In the genomic region with DNA sequence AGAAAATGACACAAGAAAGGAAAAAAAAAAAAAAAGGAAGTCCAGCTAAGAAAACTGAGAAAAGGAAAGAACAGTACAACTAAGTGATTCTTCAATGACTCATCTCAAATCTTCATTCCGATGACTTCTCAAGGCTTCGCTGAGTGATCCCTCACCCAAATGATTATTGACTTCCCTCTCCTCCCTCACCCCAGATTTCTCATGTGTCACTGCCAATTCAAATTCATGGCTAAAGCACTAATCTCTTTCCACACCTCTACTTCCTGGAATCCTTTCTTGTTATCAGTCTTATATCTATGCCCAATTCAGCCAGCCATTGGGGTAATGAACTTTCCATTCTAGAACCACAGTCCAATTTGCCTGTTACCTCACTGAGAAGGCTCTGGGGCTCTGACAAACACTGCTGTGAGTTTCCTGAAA, we compare ENCODE assay signal across 9 cellular contexts. TPM values are rescaled to one million over a fixed set of nuclear protein-coding genes. Genes with fewer than 3 reads are reported as not detected.
DNase-seq lines count a peak whose midpoint lies in the region; ATAC-seq, FAIRE-seq and TF ChIP-seq lines count a peak whose summit lies in the region.
"Had no signal": no experiment of that assay in that cellular context is flagged by ENCODE, and none has a peak within 500 bp of the region (broad histone marks: within the 10 kb centered on the region; RNA-seq: fewer than 3 reads in every experiment).

No MANE protein-coding gene starts in this region.

- no peak for TF ChIP-seq EP300 in A549 (IDR thresholded peaks at IDR 0.05)

- no peak for FAIRE-seq in A549 (lab: Jason Lieb, UNC)

- TF ChIP-seq POLR2A in A549 (IDR thresholded peaks at IDR 0.05; ENCODE audit: low read length): no peak

- TF ChIP-seq CTCF in A549 (IDR thresholded peaks at IDR 0.05) (no peak), brain microvascular endothelial cell (IDR thresholded peaks at IDR 0.05; ENCODE audit: low read depth, low read length, missing control alignments) (no peak)

- ATAC-seq in A549 (peak; percentile 56 to 59; a peak in 4 of 6 replicates), GM19455 (IDR thresholded peaks at IDR 0.05; ENCODE audit: unreplicated experiment) (peak; percentile 61), HG03439 (IDR thresholded peaks at IDR 0.05; ENCODE audit: unreplicated experiment) (peak; percentile 63), right cardiac atrium (no peak)

- intact Hi-C loops in right cardiac atrium (cut with DNase I): no loop called here

- no peak overlapping the region for H3K4me3 ChIP-seq in A549
- H3K4me3 ChIP-seq in brain microvascular endothelial cell (ENCODE audit: low read depth, low read length): no peak overlapping the region
- no peak overlapping the region for H3K4me3 ChIP-seq in right cardiac atrium (ENCODE audit: low read length)
- H3K4me3 ChIP-seq: thoracic aorta had no signal

- 6% methylated on average over 2 of the region's 2 CpGs for WGBS in A549 (ENCODE audit: missing lambda C conversion rate)
- 70% methylated on average over 2 of the region's 2 CpGs for WGBS in right cardiac atrium

- CTCF ChIA-PET in A549 (lab: Yijun Ruan, JAX): no interaction called here

- H3K27me3 ChIP-seq in brain microvascular endothelial cell (replicated peaks) (no peaks in the 10 kb centered on the region), right cardiac atrium (ENCODE audit: control insufficient read depth, insufficient read depth) (no peaks in the 10 kb centered on the region)

- no peak for TF ChIP-seq RAD21 in A549 (conservative IDR thresholded peaks at IDR 0.05 in 1 of 2, IDR thresholded peaks at IDR 0.05 in 1 of 2)

- H3K9me3 ChIP-seq in A549: peaks cover 8% of the 10 kb centered on the region; the same call in 1 of the 3 replicates
- peaks cover 2% of the 10 kb centered on the region for H3K9me3 ChIP-seq in right cardiac atrium (ENCODE audit: control insufficient read depth, low read length)
- H3K9me3 ChIP-seq: thoracic aorta had no signal

- no peaks in the 10 kb centered on the region for H3K36me3 ChIP-seq in brain microvascular endothelial cell (replicated peaks)
- H3K36me3 ChIP-seq: thoracic aorta had no signal

- H3K4me2 ChIP-seq in A549: peak overlapping the region; percentile 33; the same call in 2 of the 3 replicates

- POLR2A ChIA-PET in A549 (lab: Yijun Ruan, JAX): no interaction called here

- in situ Hi-C loops in brain microvascular endothelial cell (cut with HindIII; ENCODE audit: low pct_ligation_motif_present, low sequenced_read_pairs): no loop called here

- H3K27ac ChIP-seq in A549 (peak overlapping the region in 1 of 2 experiments; percentile 11; a peak in 3 of 6 replicates), brain microvascular endothelial cell (peak overlapping the region; percentile 34), right cardiac atrium (ENCODE audit: low read length) (no peak overlapping the region)
- H3K27ac ChIP-seq: thoracic aorta had no signal

- H3K4me1 ChIP-seq in A549 (peaks cover 11% of the 10 kb centered on the region; the same call in 2 of the 3 replicates), right cardiac atrium (ENCODE audit: control insufficient read depth, insufficient read depth, low read length) (no peaks in the 10 kb centered on the region)

- peak; percentile 10 to 47 for DNase-seq in A549 (ENCODE audit: low read depth in 1 of 2, low spot score in 1 of 2)
- peak; percentile 46 for DNase-seq in brain microvascular endothelial cell
- no peak for DNase-seq in NCI-H345 (lab: John Stamatoyannopoulos, UW)
- no peak for DNase-seq in activated effector memory CD4-positive, alpha-beta T cell treated with anti-CD3 and anti-CD28 coated beads, Interleukin-2, amount 50 U/mL, for 16 hours
- DNase-seq in right cardiac atrium: no peak
- DNase-seq in stimulated activated naive CD4-positive, alpha-beta T cell treated with Interleukin-2 at 50 U/mL for 16 hours (lab: John Stamatoyannopoulos, UW): no peak

TF ChIP-seq in A549, 52 proteins besides CTCF, POLR2A, EP300 and RAD21:
- TF ChIP-seq BHLHE40 (IDR thresholded peaks at IDR 0.05; ENCODE audit: low read depth, low read length) (no peak), FOSL2 (IDR thresholded peaks at IDR 0.05) (0 out of 2 replicates have a peak, but pooled peaks have one; percentile 26), FOSL2 (CRISPR knock-in tag; IDR thresholded peaks at IDR 0.05) (no peak)

RNA-seq across cellular contexts. Expression of a gene that starts 7.2 kb away (rescaled TPM):
- 0.01 TPM in 1 of 2 replicates, not detected in the other for polyA plus RNA-seq in A549 (2011; rRNA removed)
- polyA plus RNA-seq in A549 (2012; cell fraction: cytosol; rRNA removed): not detected in 2 replicates
- polyA plus RNA-seq in A549 (2012; cell fraction: nucleus; rRNA removed): not detected in 2 replicates
- 0.01 to 0.03 TPM in 2 of 3 replicates, not detected in the other for polyA plus RNA-seq in A549 (2017; fragmentation: RNase III; extraction: RNeasy Plus Mini Kit Qiagen cat#74134 plus additional on column Dnase treatment)
- not detected in 2 replicates for polyA minus RNA-seq in A549 (2011; rRNA and poly(A)+ RNA removed)
- total RNA-seq in right cardiac atrium: under 1 TPM; 0.17 to 0.47 (median 0.23) TPM
- polyA plus RNA-seq in right cardiac atrium: 0.07 TPM
- total RNA-seq: thoracic aorta had no signal

RNA-seq across cellular contexts. Expression of a gene that starts 31.0 kb away (rescaled TPM):
- polyA plus RNA-seq in A549 (2011; rRNA removed) (0.19 and 0.37 TPM in 2 replicates), A549 (2017; fragmentation: RNase III; extraction: RNeasy Plus Mini Kit Qiagen cat#74134 plus additional on column Dnase treatment) (0.09 to 0.25 TPM (median 0.21 TPM) in 3 replicates), right cardiac atrium (51.8 TPM)
- polyA plus RNA-seq in A549 (2012; cell fraction: cytosol; rRNA removed): 0.05 TPM in 2 replicates
- 0.07 TPM in 2 replicates for polyA plus RNA-seq in A549 (2012; cell fraction: nucleus; rRNA removed)
- polyA minus RNA-seq in A549 (2011; rRNA and poly(A)+ RNA removed): 0.17 TPM in 1 of 2 replicates, not detected in the other
- 10 to 100 TPM; 44.7 to 84.0 (median 55.3) TPM for total RNA-seq in right cardiac atrium

Comparison
In these comparisons a context has a peak if more than half of its experiments do, and no peak if none do; other contexts are left out.
1. ATAC-seq: peak in A549 (2 of 2), GM19455 (single experiment) and HG03439 (single experiment); none in right cardiac atrium (0 of 2).
2. DNase-seq: peak in A549 (2 of 2) and brain microvascular endothelial cell (single experiment); none in NCI-H345 (single experiment), activated effector memory CD4-positive, alpha-beta T cell treated with anti-CD3 and anti-CD28 coated beads, Interleukin-2, amount 50 U/mL, for 16 hours (single experiment), right cardiac atrium (0 of 3) and stimulated activated naive CD4-positive, alpha-beta T cell treated with Interleukin-2 at 50 U/mL for 16 hours (single experiment).
3. RNA of a gene that starts 31.0 kb away (polyA plus RNA-seq): 51.8 TPM in right cardiac atrium (single experiment); 0.05 to 0.37 TPM in A549; every median in the first group is over 10 times any median in the second.